Comparison of ENCODE assay signal across 8 cellular contexts in the genomic region with DNA sequence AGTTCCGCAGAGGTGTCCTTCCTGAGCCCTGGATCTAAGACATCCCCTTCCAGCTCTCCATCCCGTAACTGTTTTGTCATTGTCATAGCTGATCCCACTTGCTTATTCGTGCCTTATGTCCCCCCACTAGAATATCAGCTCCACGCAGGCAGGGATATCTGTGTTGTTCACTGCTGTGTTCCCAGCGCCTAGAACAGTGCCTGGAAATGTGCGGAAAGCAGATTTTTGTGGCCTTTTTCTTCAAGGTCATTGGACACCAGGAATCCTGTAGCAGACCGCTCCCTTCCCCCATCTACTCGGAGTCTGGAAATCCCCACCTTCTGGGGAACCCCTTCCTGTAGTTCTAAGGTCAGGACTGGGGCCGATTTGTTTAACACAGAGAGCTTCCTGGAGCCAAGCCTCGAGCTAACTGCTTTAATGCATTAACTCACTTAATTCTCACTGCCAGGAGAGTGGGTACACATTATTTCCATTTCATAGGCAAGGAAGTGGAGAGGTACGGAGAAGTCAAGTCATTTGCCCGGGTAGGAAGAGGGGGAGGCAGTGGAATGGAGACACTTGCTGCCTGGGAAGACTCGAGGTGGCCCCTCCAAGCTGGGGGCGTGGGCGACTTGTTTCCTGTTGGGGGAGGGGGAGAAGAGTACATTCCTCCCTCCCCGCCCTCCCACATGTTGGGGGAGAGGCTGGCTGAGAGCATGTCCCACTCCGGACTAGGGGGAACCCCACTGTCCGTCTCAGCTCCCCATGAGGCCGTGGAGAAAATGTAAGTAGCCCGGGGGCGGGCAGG. TPM values are rescaled to one million over a fixed set of nuclear protein-coding genes. Genes with fewer than 3 reads are reported as not detected.
A peak's percentile ranks its signal among the peaks of the same experiment; 100 is the strongest.
DNase-seq lines count a peak whose midpoint lies in the region; ATAC-seq and TF ChIP-seq lines count a peak whose summit lies in the region.

No MANE protein-coding gene starts in this region.

- peak overlapping the region; percentile 63 for H3K9ac ChIP-seq in neural cell (ENCODE audit: low read length)

- WGBS in testis, 2 donors, result 28 to 30% methylated on average over 16 to 21 of the region's 21 CpGs

- peaks cover 22% of the 10 kb centered on the region for H3K4me1 ChIP-seq in testis

- H3K36me3 ChIP-seq in neural cell (ENCODE audit: insufficient read depth, low read length), result no peaks in the 10 kb centered on the region
- H3K36me3 ChIP-seq in testis (ENCODE audit: low read depth, missing control alignments), result no peaks in the 10 kb centered on the region

- H3K27ac ChIP-seq in neural cell (ENCODE audit: low read length) (no peak overlapping the region), testis (peak overlapping the region; percentile 6 to 89)

- no peaks in the 10 kb centered on the region for H3F3A ChIP-seq in neural cell (ENCODE audit: insufficient read depth, low read length, poor library complexity, severe bottlenecking)

- TF ChIP-seq RAD21 in neural cell (conservative IDR thresholded peaks at IDR 0.05), result no peak

- H3K9me3 ChIP-seq in neural cell (ENCODE audit: low read length) (no peaks in the 10 kb centered on the region), testis (no peaks in the 10 kb centered on the region)

- peak overlapping the region; percentile 61 for H3K4me3 ChIP-seq in GM12875 (ENCODE audit: low read depth, low read length)
- peak overlapping the region; percentile 75 for H3K4me3 ChIP-seq in neural cell (ENCODE audit: low read length)
- peak overlapping the region; percentile 77 to 90 for H3K4me3 ChIP-seq in testis

- no peaks in the 10 kb centered on the region for H3K9me2 ChIP-seq in neural cell (ENCODE audit: insufficient read depth, low read length)

- H2AFZ ChIP-seq in neural cell (ENCODE audit: low read depth, low read length), result peak overlapping the region; percentile 51

- no peak for TF ChIP-seq CTCF in GM12875 (IDR thresholded peaks at IDR 0.05; ENCODE audit: borderline replicate concordance, insufficient read depth, low read depth, low read length)
- no peak for TF ChIP-seq CTCF in neural cell (IDR thresholded peaks at IDR 0.05; ENCODE audit: poor library complexity, severe bottlenecking)
- no peak for TF ChIP-seq CTCF in testis (IDR thresholded peaks at IDR 0.05)

- TF ChIP-seq POLR2A in testis (IDR thresholded peaks at IDR 0.05), result no peak

- peak; percentile 12 for ATAC-seq in HG03354 (IDR thresholded peaks at IDR 0.05; ENCODE audit: poor library complexity, severe bottlenecking, unreplicated experiment)

- no peak overlapping the region for H3K4me2 ChIP-seq in neural cell (ENCODE audit: low read length)

- H4K20me1 ChIP-seq in neural cell (ENCODE audit: insufficient read depth), result no peaks in the 10 kb centered on the region

- TF ChIP-seq EP300 in neural cell (conservative IDR thresholded peaks at IDR 0.05; ENCODE audit: poor library complexity, severe bottlenecking), result no peak

- intact Hi-C loops in testis (cut with DNase I; ENCODE audit: low total_unique reads), result loop anchor here (10.0 kb wide), 1 partner anchor 280 kb away; a partner anchor contains a TSS

- DNase-seq in activated CD4-positive, alpha-beta T cell treated with anti-CD3 and anti-CD28 coated beads for 24 hours (ENCODE audit: low read depth in 2 of 2), result peak; percentile 52
- peak; percentile 26 for DNase-seq in effector CD8-positive, alpha-beta T cell (lab: John Stamatoyannopoulos, UW)
- DNase-seq in testis (no peak), A172 (ENCODE audit: low spot score) (no peak), NCI-H2029 (lab: John Stamatoyannopoulos, UW) (no peak)

- H3K79me2 ChIP-seq in neural cell (replicated peaks; ENCODE audit: insufficient read depth, low read length), result no peaks in the 10 kb centered on the region

- peaks cover 16% of the 10 kb centered on the region for H3K27me3 ChIP-seq in neural cell (ENCODE audit: insufficient read depth, low read depth, low read length)
- H3K27me3 ChIP-seq in testis, result no peaks in the 10 kb centered on the region

TF ChIP-seq in neural cell, 6 proteins besides CTCF, POLR2A, EP300 and RAD21:
- TF ChIP-seq, protein P1, sequence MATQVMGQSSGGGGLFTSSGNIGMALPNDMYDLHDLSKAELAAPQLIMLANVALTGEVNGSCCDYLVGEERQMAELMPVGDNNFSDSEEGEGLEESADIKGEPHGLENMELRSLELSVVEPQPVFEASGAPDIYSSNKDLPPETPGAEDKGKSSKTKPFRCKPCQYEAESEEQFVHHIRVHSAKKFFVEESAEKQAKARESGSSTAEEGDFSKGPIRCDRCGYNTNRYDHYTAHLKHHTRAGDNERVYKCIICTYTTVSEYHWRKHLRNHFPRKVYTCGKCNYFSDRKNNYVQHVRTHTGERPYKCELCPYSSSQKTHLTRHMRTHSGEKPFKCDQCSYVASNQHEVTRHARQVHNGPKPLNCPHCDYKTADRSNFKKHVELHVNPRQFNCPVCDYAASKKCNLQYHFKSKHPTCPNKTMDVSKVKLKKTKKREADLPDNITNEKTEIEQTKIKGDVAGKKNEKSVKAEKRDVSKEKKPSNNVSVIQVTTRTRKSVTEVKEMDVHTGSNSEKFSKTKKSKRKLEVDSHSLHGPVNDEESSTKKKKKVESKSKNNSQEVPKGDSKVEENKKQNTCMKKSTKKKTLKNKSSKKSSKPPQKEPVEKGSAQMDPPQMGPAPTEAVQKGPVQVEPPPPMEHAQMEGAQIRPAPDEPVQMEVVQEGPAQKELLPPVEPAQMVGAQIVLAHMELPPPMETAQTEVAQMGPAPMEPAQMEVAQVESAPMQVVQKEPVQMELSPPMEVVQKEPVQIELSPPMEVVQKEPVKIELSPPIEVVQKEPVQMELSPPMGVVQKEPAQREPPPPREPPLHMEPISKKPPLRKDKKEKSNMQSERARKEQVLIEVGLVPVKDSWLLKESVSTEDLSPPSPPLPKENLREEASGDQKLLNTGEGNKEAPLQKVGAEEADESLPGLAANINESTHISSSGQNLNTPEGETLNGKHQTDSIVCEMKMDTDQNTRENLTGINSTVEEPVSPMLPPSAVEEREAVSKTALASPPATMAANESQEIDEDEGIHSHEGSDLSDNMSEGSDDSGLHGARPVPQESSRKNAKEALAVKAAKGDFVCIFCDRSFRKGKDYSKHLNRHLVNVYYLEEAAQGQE (IDR thresholded peaks at IDR 0.05; ENCODE audit: borderline replicate concordance), result no peak
- TF ChIP-seq TAF1 (IDR thresholded peaks at IDR 0.05; ENCODE audit: low read depth) (no peak), POLR2AphosphoS5 (IDR thresholded peaks at IDR 0.05) (no peak), MXI1 (conservative IDR thresholded peaks at IDR 0.05; ENCODE audit: poor library complexity, severe bottlenecking) (no peak), SMC3 (conservative IDR thresholded peaks at IDR 0.05; ENCODE audit: poor library complexity) (no peak), EZH2 (IDR thresholded peaks at IDR 0.05; ENCODE audit: borderline replicate concordance, insufficient read depth, low read length, poor library complexity, severe bottlenecking) (no peak)
TF ChIP-seq in neural cell: peak in this region for 0.

RNA-seq across cellular contexts. Expression of a gene that starts 1.2 kb away (rescaled TPM):
- 3.0 and 4.4 TPM in 2 replicates for polyA plus RNA-seq in neural cell
- polyA minus RNA-seq in neural cell, result 4.1 and 4.4 TPM in 2 replicates
- 10 to 100 TPM; 36.9 to 38.1 TPM for total RNA-seq in testis
- 22.0 TPM for polyA plus RNA-seq in testis (ENCODE audit: insufficient read depth, low read depth, low replicate concordance)
- total RNA-seq in A172 (2014; rRNA removed; shearing (Covaris generic)), result 30.5 and 32.3 TPM in 2 replicates

RNA-seq across cellular contexts. Expression of a gene that starts 35.7 kb away (rescaled TPM):
- polyA plus RNA-seq in neural cell (25.4 and 26.5 TPM in 2 replicates), testis (ENCODE audit: insufficient read depth, low read depth, low replicate concordance) (13.7 TPM)
- 20.0 and 20.8 TPM in 2 replicates for polyA minus RNA-seq in neural cell
- 10 to 100 TPM; 16.1 to 27.2 TPM for total RNA-seq in testis
- total RNA-seq in A172 (2014; rRNA removed; shearing (Covaris generic)), result 9.4 and 16.6 TPM in 2 replicates

Comparison
In these comparisons a context has a peak if more than half of its experiments do, and no peak if none do; other contexts are left out.
1. DNase-seq: peak in activated CD4-positive, alpha-beta T cell treated with anti-CD3 and anti-CD28 coated beads for 24 hours (2 of 2) and effector CD8-positive, alpha-beta T cell (single experiment); none in testis (single experiment), A172 (single experiment) and NCI-H2029 (single experiment).
2. Peak in every context shown above with its lines, with median percentiles within 50 percentile points of each other: H3K4me3 ChIP-seq.